8 cellular contexts compared by ENCODE assay signal in the genomic region with DNA sequence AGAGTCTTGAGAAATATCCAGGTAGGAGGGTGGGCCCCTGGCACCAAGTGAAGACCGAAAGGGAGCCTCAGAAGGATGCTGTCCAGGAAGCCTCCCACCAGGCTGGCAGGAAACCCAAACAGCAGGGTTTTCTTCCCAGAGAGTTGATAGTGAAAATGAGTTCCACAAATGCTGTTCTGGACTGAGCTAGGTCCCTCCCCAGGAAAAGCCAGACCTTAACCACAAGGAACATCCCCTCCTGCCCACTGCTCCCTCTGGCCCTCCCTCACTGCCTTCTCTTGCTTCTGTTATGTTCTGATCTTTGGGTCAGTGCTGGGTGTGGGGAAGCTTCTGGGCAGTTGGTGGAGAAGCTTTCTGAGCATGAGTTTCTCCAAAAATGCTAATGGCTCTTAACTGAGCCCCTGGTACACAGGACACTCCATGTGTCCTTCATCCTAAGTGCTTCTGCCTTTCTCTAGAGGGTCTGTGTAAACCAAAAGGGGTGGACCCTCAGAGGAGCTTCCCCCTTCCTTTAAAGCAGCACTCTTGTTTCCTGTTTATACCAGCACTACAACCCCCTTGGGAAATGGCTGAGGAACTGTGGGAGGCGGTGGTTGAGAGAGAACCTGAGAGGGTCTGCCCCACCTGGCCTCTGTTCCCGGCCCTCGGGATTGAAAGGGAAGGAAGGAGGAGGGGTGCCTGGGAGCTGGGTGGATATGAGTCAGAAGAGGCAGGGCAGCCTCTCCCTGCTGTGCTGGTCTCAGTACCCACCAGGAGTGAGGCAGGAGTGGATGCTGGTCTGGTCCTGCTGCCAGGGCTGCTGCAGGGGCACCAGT. TPM values are rescaled to one million over a fixed set of nuclear protein-coding genes. Genes with fewer than 3 reads are reported as not detected.
DNase-seq lines count a peak whose midpoint lies in the region; ATAC-seq, FAIRE-seq and TF ChIP-seq lines count a peak whose summit lies in the region.

No MANE protein-coding gene starts in this region.

- H3K27ac ChIP-seq in CD8-positive, alpha-beta T cell (ENCODE audit: low read depth, low read length): peak overlapping the region; percentile 19
- H3K27ac ChIP-seq in iPS-20b (ENCODE audit: low read length) (no peak overlapping the region), uterus (peak overlapping the region; percentile 57 to 63)

- H3K4me3 ChIP-seq in CD8-positive, alpha-beta T cell (ENCODE audit: low read depth, low read length): no peak overlapping the region
- H3K4me3 ChIP-seq in Loucy (ENCODE audit: low read length, poor library complexity, severe bottlenecking): peak overlapping the region; percentile 52
- no peak overlapping the region for H3K4me3 ChIP-seq in iPS-20b (ENCODE audit: low read length)
- no peak overlapping the region for H3K4me3 ChIP-seq in uterus

- TF ChIP-seq POLR2A in uterus (IDR thresholded peaks at IDR 0.05) (no peak), GM12891 (IDR thresholded peaks at IDR 0.05; ENCODE audit: low read depth, low read length) (no peak)

- H3K9me2 ChIP-seq in Loucy (replicated peaks; ENCODE audit: low read depth, low read length): no peaks in the 10 kb centered on the region

- ATAC-seq in CD8-positive, alpha-beta T cell: no peak
- peak; percentile 49 for ATAC-seq in activated CD8-positive, alpha-beta T cell treated with anti-CD3 and anti-CD28 coated beads for 36 hours

- peaks cover 22% of the 10 kb centered on the region for H3K36me3 Mint-ChIP-seq in CD8-positive, alpha-beta T cell
- H3K36me3 Mint-ChIP-seq in activated CD8-positive, alpha-beta T cell treated with anti-CD3 and anti-CD28 coated beads for 36 hours (ENCODE audit: low read depth): no peaks in the 10 kb centered on the region

- no peaks in the 10 kb centered on the region for H3K36me3 ChIP-seq in CD8-positive, alpha-beta T cell (ENCODE audit: insufficient read depth, low read length)
- H3K36me3 ChIP-seq in Loucy (ENCODE audit: insufficient read depth, low read length) (no peaks in the 10 kb centered on the region; the same call in 1 of the 2 replicates), iPS-20b (ENCODE audit: insufficient read depth, low read depth, low read length) (peaks cover 4% of the 10 kb centered on the region; the same call in 1 of the 2 replicates), uterus (no peaks in the 10 kb centered on the region)

- no peak for TF ChIP-seq CTCF in CD8-positive, alpha-beta T cell (IDR thresholded peaks at IDR 0.05)
- no peak for TF ChIP-seq CTCF in Loucy (conservative IDR thresholded peaks at IDR 0.05; ENCODE audit: low read length)
- TF ChIP-seq CTCF in activated CD8-positive, alpha-beta T cell treated with anti-CD3 and anti-CD28 coated beads for 36 hours (IDR thresholded peaks at IDR 0.05): no peak
- TF ChIP-seq CTCF in uterus (IDR thresholded peaks at IDR 0.05): no peak

- no peak overlapping the region for H2AFZ ChIP-seq in Loucy (ENCODE audit: low read length)

- FAIRE-seq in GM12891 (lab: Jason Lieb, UNC): no peak

- peaks cover 28% of the 10 kb centered on the region for H3K4me1 ChIP-seq in CD8-positive, alpha-beta T cell (ENCODE audit: insufficient read depth, low read length)
- peaks cover 37% of the 10 kb centered on the region for H3K4me1 ChIP-seq in Loucy (ENCODE audit: insufficient read depth, low read length, poor library complexity, severe bottlenecking)
- H3K4me1 ChIP-seq in iPS-20b (ENCODE audit: insufficient read depth, low read length): peaks cover 23% of the 10 kb centered on the region
- no peaks in the 10 kb centered on the region for H3K4me1 ChIP-seq in uterus

- H3F3A ChIP-seq in Loucy (ENCODE audit: low read depth): no peaks in the 10 kb centered on the region

- peaks cover 79% of the 10 kb centered on the region for H3K4me1 Mint-ChIP-seq in CD8-positive, alpha-beta T cell (ENCODE audit: low read depth)
- peaks cover 64% of the 10 kb centered on the region for H3K4me1 Mint-ChIP-seq in activated CD8-positive, alpha-beta T cell treated with anti-CD3 and anti-CD28 coated beads for 36 hours (ENCODE audit: low read depth)

- H3K27ac Mint-ChIP-seq in CD8-positive, alpha-beta T cell: peak overlapping the region; percentile 74
- peak overlapping the region; percentile 76 for H3K27ac Mint-ChIP-seq in activated CD8-positive, alpha-beta T cell treated with anti-CD3 and anti-CD28 coated beads for 36 hours

- H3K79me2 ChIP-seq in Loucy (ENCODE audit: insufficient read depth, low read length): peaks cover 64% of the 10 kb centered on the region; the same call in 1 of the 2 replicates

- H4K20me1 ChIP-seq in Loucy (ENCODE audit: insufficient read depth, low read length, poor library complexity, severe bottlenecking): no peaks in the 10 kb centered on the region

- no peaks in the 10 kb centered on the region for H3K27me3 ChIP-seq in CD8-positive, alpha-beta T cell (ENCODE audit: insufficient read depth, low read length)
- no peaks in the 10 kb centered on the region for H3K27me3 ChIP-seq in Loucy (ENCODE audit: insufficient read depth, low read length, poor library complexity, severe bottlenecking)
- H3K27me3 ChIP-seq in iPS-20b (ENCODE audit: insufficient read depth, low read length): no peaks in the 10 kb centered on the region
- H3K27me3 ChIP-seq in uterus: no peaks in the 10 kb centered on the region

- peak overlapping the region; percentile 62 for H3K4me3 Mint-ChIP-seq in CD8-positive, alpha-beta T cell
- H3K4me3 Mint-ChIP-seq in activated CD8-positive, alpha-beta T cell treated with anti-CD3 and anti-CD28 coated beads for 36 hours: no peak overlapping the region

- CTCF ChIA-PET in CD8-positive, alpha-beta T cell (lab: Charles Lee): interaction anchor here (0.7 to 2.5 kb wide), 4 partner anchors 13 to 36 kb away, joined by 3 to 9 read pairs (median 4); no protein-coding TSS in a partner anchor
- CTCF ChIA-PET in activated CD8-positive, alpha-beta T cell treated with anti-CD3 and anti-CD28 coated beads for 36 hours (lab: Charles Lee): interaction anchor here (0.6 to 2.5 kb wide), 7 partner anchors 10 to 280 kb away, joined by 3 to 10 read pairs (median 3); no protein-coding TSS in a partner anchor

- intact Hi-C loops in CD8-positive, alpha-beta T cell (cut with DNase I, micrococcal nuclease): no loop called here
- intact Hi-C loops in activated CD8-positive, alpha-beta T cell treated with anti-CD3 and anti-CD28 coated beads for 36 hours (cut with micrococcal nuclease): no loop called here
- intact Hi-C loops in uterus (cut with DNase I; ENCODE audit: low total_unique reads): no loop called here

- H3K4me2 ChIP-seq in Loucy (ENCODE audit: low read depth, low read length, poor library complexity, severe bottlenecking): peak overlapping the region; percentile 75

- POLR2A ChIA-PET in CD8-positive, alpha-beta T cell (lab: Charles Lee): interaction anchor here (0.8 to 2.1 kb wide), 6 partner anchors 11 to 49 kb away, joined by 3 to 7 read pairs (median 3); a partner anchor contains a TSS
- POLR2A ChIA-PET in activated CD8-positive, alpha-beta T cell treated with anti-CD3 and anti-CD28 coated beads for 36 hours (lab: Charles Lee): interaction anchor here (1.0 to 1.2 kb wide), 4 partner anchors 11 to 50 kb away, joined by 3 to 6 read pairs (median 4); a partner anchor contains a TSS

- peak overlapping the region; percentile 53 for H3K9ac ChIP-seq in Loucy (ENCODE audit: low read depth, low read length, poor library complexity, severe bottlenecking)
- H3K9ac ChIP-seq in iPS-20b (ENCODE audit: low read depth, low read length): peak overlapping the region; percentile 37; the same call in 1 of the 2 replicates

- H3K9me3 ChIP-seq in CD8-positive, alpha-beta T cell (ENCODE audit: low read length): no peaks in the 10 kb centered on the region
- no peaks in the 10 kb centered on the region for H3K9me3 ChIP-seq in Loucy (ENCODE audit: insufficient read depth, low read depth, low read length)
- H3K9me3 ChIP-seq in iPS-20b (ENCODE audit: insufficient read depth, low read depth, low read length): no peaks in the 10 kb centered on the region
- no peaks in the 10 kb centered on the region for H3K9me3 ChIP-seq in uterus

- no peak for DNase-seq in CD8-positive, alpha-beta T cell
- DNase-seq in activated CD8-positive, alpha-beta T cell treated with anti-CD3 and anti-CD28 coated beads for 36 hours: no peak
- DNase-seq in uterus (peak in 1 of 2 donors; percentile 44), medulla oblongata (ENCODE audit: extremely low spot score) (no peak), LoVo (ENCODE audit: low spot score) (no peak), GM12891 (ENCODE audit: insufficient read length, low spot score) (no peak)

- H3K27me3 Mint-ChIP-seq in CD8-positive, alpha-beta T cell (ENCODE audit: low read depth): no peaks in the 10 kb centered on the region
- H3K27me3 Mint-ChIP-seq in activated CD8-positive, alpha-beta T cell treated with anti-CD3 and anti-CD28 coated beads for 36 hours: no peaks in the 10 kb centered on the region

- no peaks in the 10 kb centered on the region for H3K9me3 Mint-ChIP-seq in CD8-positive, alpha-beta T cell
- H3K9me3 Mint-ChIP-seq in activated CD8-positive, alpha-beta T cell treated with anti-CD3 and anti-CD28 coated beads for 36 hours: no peaks in the 10 kb centered on the region

TF ChIP-seq in GM12891, 5 proteins besides CTCF, POLR2A, EP300 and RAD21:
- TF ChIP-seq SPI1 (IDR thresholded peaks at IDR 0.05; ENCODE audit: low read depth, low read length) (no peak), POU2F2 (IDR thresholded peaks at IDR 0.05; ENCODE audit: low read depth, low read length) (no peak), POLR2AphosphoS5 (IDR thresholded peaks at IDR 0.05; ENCODE audit: low read depth, low read length) (no peak), PAX5 (IDR thresholded peaks at IDR 0.05; ENCODE audit: insufficient read depth, low read length, severe bottlenecking) (no peak), TAF1 (IDR thresholded peaks at IDR 0.05; ENCODE audit: low read depth, low read length) (no peak)

RNA-seq across cellular contexts. Expression of a gene that starts 42.0 kb away (rescaled TPM):
- total RNA-seq in CD8-positive, alpha-beta T cell: 10 to 100 TPM; 68.7 to 70.9 TPM
- total RNA-seq in activated CD8-positive, alpha-beta T cell treated with anti-CD3 and anti-CD28 coated beads for 36 hours: 10 to 100 TPM; 30.2 to 34.7 TPM
- 10 to 100 TPM; 22.5 to 66.6 (median 41.7) TPM for total RNA-seq in uterus
- 5.9 TPM for polyA plus RNA-seq in GM12891 (2012; ENCODE audit: low read depth, missing spikeins)

RNA-seq across cellular contexts. Expression of a gene that starts 49.0 kb away (rescaled TPM):
- 10 to 100 TPM; 40.2 to 40.6 TPM for total RNA-seq in CD8-positive, alpha-beta T cell
- total RNA-seq in activated CD8-positive, alpha-beta T cell treated with anti-CD3 and anti-CD28 coated beads for 36 hours: 100 to 1,000 TPM; 600 to 627 TPM
- total RNA-seq in uterus: 100 to 1,000 TPM in 1 of 4 donors, 10 to 100 TPM in 3; 43.0 to 112 (median 59.6) TPM
- polyA plus RNA-seq in GM12891 (2012; ENCODE audit: low read depth, missing spikeins): 269 TPM

RNA-seq across cellular contexts. Expression of a gene that starts 55.9 kb away (rescaled TPM):
- 10 to 100 TPM; 20.7 to 23.5 TPM for total RNA-seq in CD8-positive, alpha-beta T cell
- 10 to 100 TPM; 66.8 to 76.3 TPM for total RNA-seq in activated CD8-positive, alpha-beta T cell treated with anti-CD3 and anti-CD28 coated beads for 36 hours
- 10 to 100 TPM; 66.1 to 94.1 (median 89.9) TPM for total RNA-seq in uterus
- polyA plus RNA-seq in GM12891 (2012; ENCODE audit: low read depth, missing spikeins): 75.8 TPM

Comparison
In these comparisons a context has a peak if more than half of its experiments do, and no peak if none do; other contexts are left out.
1. RNA of a gene that starts 49.0 kb away (total RNA-seq): 600 to 627 TPM in activated CD8-positive, alpha-beta T cell treated with anti-CD3 and anti-CD28 coated beads for 36 hours; 43.0 to 112 TPM in uterus and 40.2 to 40.6 TPM in CD8-positive, alpha-beta T cell; every median in the first group is over 4 times any median in the second.